ENCODE assay signal across 1 cellular context in genomic region chr10:26481914-26482550, GRCh38.
TF ChIP-seq lines count a peak whose summit lies in the region.

No MANE protein-coding gene starts in this region.

TF ChIP-seq in WTC11, 78 proteins besides CTCF, POLR2A, EP300 and RAD21 (continued from another document):
- TF ChIP-seq USF2 (CRISPR knock-in tag; IDR thresholded peaks at IDR 0.05) = no peak
- TF ChIP-seq, protein P1, sequence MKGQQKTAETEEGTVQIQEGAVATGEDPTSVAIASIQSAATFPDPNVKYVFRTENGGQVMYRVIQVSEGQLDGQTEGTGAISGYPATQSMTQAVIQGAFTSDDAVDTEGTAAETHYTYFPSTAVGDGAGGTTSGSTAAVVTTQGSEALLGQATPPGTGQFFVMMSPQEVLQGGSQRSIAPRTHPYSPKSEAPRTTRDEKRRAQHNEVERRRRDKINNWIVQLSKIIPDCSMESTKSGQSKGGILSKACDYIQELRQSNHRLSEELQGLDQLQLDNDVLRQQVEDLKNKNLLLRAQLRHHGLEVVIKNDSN (CRISPR knock-in tag; IDR thresholded peaks at IDR 0.05) = no peak
- TF ChIP-seq ZBTB21 (CRISPR knock-in tag; IDR thresholded peaks at IDR 0.05; ENCODE audit: borderline replicate concordance) = no peak
- no peak for TF ChIP-seq FOXP1 (CRISPR knock-in tag; IDR thresholded peaks at IDR 0.05; ENCODE audit: borderline replicate concordance)
- no peak for TF ChIP-seq ZNF423 (CRISPR knock-in tag; IDR thresholded peaks at IDR 0.05)
- TF ChIP-seq, protein P2, sequence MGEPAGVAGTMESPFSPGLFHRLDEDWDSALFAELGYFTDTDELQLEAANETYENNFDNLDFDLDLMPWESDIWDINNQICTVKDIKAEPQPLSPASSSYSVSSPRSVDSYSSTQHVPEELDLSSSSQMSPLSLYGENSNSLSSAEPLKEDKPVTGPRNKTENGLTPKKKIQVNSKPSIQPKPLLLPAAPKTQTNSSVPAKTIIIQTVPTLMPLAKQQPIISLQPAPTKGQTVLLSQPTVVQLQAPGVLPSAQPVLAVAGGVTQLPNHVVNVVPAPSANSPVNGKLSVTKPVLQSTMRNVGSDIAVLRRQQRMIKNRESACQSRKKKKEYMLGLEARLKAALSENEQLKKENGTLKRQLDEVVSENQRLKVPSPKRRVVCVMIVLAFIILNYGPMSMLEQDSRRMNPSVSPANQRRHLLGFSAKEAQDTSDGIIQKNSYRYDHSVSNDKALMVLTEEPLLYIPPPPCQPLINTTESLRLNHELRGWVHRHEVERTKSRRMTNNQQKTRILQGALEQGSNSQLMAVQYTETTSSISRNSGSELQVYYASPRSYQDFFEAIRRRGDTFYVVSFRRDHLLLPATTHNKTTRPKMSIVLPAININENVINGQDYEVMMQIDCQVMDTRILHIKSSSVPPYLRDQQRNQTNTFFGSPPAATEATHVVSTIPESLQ (CRISPR knock-in tag; IDR thresholded peaks at IDR 0.05) = no peak
- TF ChIP-seq PRRX2 (CRISPR knock-in tag; IDR thresholded peaks at IDR 0.05) = no peak
- TF ChIP-seq IRF1 (CRISPR knock-in tag; IDR thresholded peaks at IDR 0.05) = no peak
- no peak for TF ChIP-seq ATF1 (CRISPR knock-in tag; IDR thresholded peaks at IDR 0.05)
TF ChIP-seq in WTC11: peak in this region for 0.
